Comparison of ENCODE assay signal across 12 cellular contexts in genomic region chr20:14333734-14334133, GRCh38. TPM values are rescaled to one million over a fixed set of nuclear protein-coding genes. Genes with fewer than 3 reads are reported as not detected.
DNase-seq lines count a peak whose midpoint lies in the region; ATAC-seq and TF ChIP-seq lines count a peak whose summit lies in the region.
"Had no signal": no experiment of that assay in that cellular context is flagged by ENCODE, and none has a peak within 500 bp of the region (broad histone marks: within the 10 kb centered on the region; RNA-seq: fewer than 3 reads in every experiment).

No MANE protein-coding gene starts in this region.

- peaks cover 20% of the 10 kb centered on the region for H3K36me3 Mint-ChIP-seq in MCF 10A (ENCODE audit: insufficient read depth, unreplicated experiment)

- DNase-seq in G401 (ENCODE audit: low spot score), result peak; percentile 45
- DNase-seq in MCF 10A (ENCODE audit: unreplicated experiment), result peak; percentile 16
- no peak for DNase-seq in left lung
- peak; percentile 12 for DNase-seq in renal cortical epithelial cell (ENCODE audit: low read depth)
- no peak for DNase-seq in Ammon's horn (ENCODE audit: low spot score)
- DNase-seq in esophagus muscularis mucosa (ENCODE audit: extremely low spot score), result no peak
- no peak for DNase-seq in LoVo (ENCODE audit: low spot score)
- DNase-seq: activated B cell treated with CpG ODN at 0.5 μM for 24 hours; activated T-cell treated with anti-CD3 and anti-CD28 coated beads, Interleukin-2, amount 50 U/mL, for 72 hours; erythroblast had no signal

- H3K4me3 ChIP-seq in left lung (peak overlapping the region; percentile 12 to 37), esophagus muscularis mucosa (peak overlapping the region in 1 of 4 donors; percentile 6)
- H3K4me3 ChIP-seq: thoracic aorta had no signal

- H3K27me3 ChIP-seq in left lung, result no peaks in the 10 kb centered on the region
- no peaks in the 10 kb centered on the region for H3K27me3 ChIP-seq in esophagus muscularis mucosa

- ATAC-seq in left lung, result no peak
- ATAC-seq in GM18867 (IDR thresholded peaks at IDR 0.05; ENCODE audit: unreplicated experiment), result no peak
- ATAC-seq: activated T-cell treated with anti-CD3 and anti-CD28 coated beads, Interleukin-2, amount 50 U/mL, for 72 hours had no signal

- in situ Hi-C loops in G401 (cut with HindIII; ENCODE audit: low sequenced_read_pairs), result no loop called here

- H3K9me3 ChIP-seq in left lung (no peaks in the 10 kb centered on the region), esophagus muscularis mucosa (no peaks in the 10 kb centered on the region)
- H3K9me3 ChIP-seq: thoracic aorta had no signal

- 57% methylated on average over 3 of the region's 3 CpGs for WGBS in esophagus muscularis mucosa

- peak overlapping the region; percentile 84 for H3K27ac Mint-ChIP-seq in MCF 10A (ENCODE audit: low read depth, unreplicated experiment)
- H3K27ac Mint-ChIP-seq: activated B cell treated with CpG ODN at 0.5 μM for 24 hours; activated T-cell treated with anti-CD3 and anti-CD28 coated beads, Interleukin-2, amount 50 U/mL, for 72 hours had no signal

- H3K4me1 ChIP-seq in left lung (no peaks in the 10 kb centered on the region), esophagus muscularis mucosa (peaks cover 3 to 14% (median 8%) of the 10 kb centered on the region in 4 donors)

- peak overlapping the region; percentile 4 to 45 for H3K27ac ChIP-seq in left lung
- H3K27ac ChIP-seq in esophagus muscularis mucosa (replicated peaks in 1 of 4), result no peak overlapping the region
- H3K27ac ChIP-seq: thoracic aorta had no signal

- no peaks in the 10 kb centered on the region for H3K27me3 Mint-ChIP-seq in MCF 10A (ENCODE audit: insufficient read depth, unreplicated experiment)

- no TSS peak for BruUV-seq in MCF 10A (replicated peaks; lab: Mats Ljungman, UMichigan)

- H3K4me3 Mint-ChIP-seq in MCF 10A (ENCODE audit: unreplicated experiment), result peak overlapping the region; percentile 74
- H3K4me3 Mint-ChIP-seq: activated B cell treated with CpG ODN at 0.5 μM for 24 hours; activated T-cell treated with anti-CD3 and anti-CD28 coated beads, Interleukin-2, amount 50 U/mL, for 72 hours had no signal

- H3K4me1 Mint-ChIP-seq in MCF 10A (ENCODE audit: insufficient read depth, unreplicated experiment), result peaks cover 16% of the 10 kb centered on the region

- CTCF ChIA-PET in MCF 10A (lab: Yijun Ruan, JAX), result interaction anchor here (0.6 to 2.4 kb wide), 32 partner anchors 8 to 1921 kb away, joined by 3 to 21 read pairs (median 4); no protein-coding TSS in a partner anchor

- no peak for TF ChIP-seq EP300 in esophagus muscularis mucosa (IDR thresholded peaks at IDR 0.05)

- TF ChIP-seq POLR2A in esophagus muscularis mucosa (IDR thresholded peaks at IDR 0.05; ENCODE audit: low read depth), result no peak

- POLR2A ChIA-PET in MCF 10A (lab: Yijun Ruan, JAX), result interaction anchor here (0.7 to 5.7 kb wide), 24 partner anchors 11 to 1901 kb away, joined by 3 to 93 read pairs (median 4); no protein-coding TSS in a partner anchor

- TF ChIP-seq CTCF in MCF 10A (IDR thresholded peaks at IDR 0.05; ENCODE audit: unreplicated experiment) (no peak), left lung (IDR thresholded peaks at IDR 0.05) (no peak), esophagus muscularis mucosa (IDR thresholded peaks at IDR 0.05) (no peak)

- no peaks in the 10 kb centered on the region for H3K9me3 Mint-ChIP-seq in MCF 10A (ENCODE audit: unreplicated experiment)
- H3K9me3 Mint-ChIP-seq: activated B cell treated with CpG ODN at 0.5 μM for 24 hours; activated T-cell treated with anti-CD3 and anti-CD28 coated beads, Interleukin-2, amount 50 U/mL, for 72 hours had no signal

- intact Hi-C loops in MCF 10A (cut with micrococcal nuclease), result loop anchor here (1.0 to 10.0 kb wide), 5 partner anchors 45 to 1426 kb away; no protein-coding TSS in a partner anchor
- intact Hi-C loops in left lung (cut with DNase I), result no loop called here
- intact Hi-C loops in esophagus muscularis mucosa (cut with DNase I), result no loop called here

- H3K36me3 ChIP-seq in left lung (no peaks in the 10 kb centered on the region), esophagus muscularis mucosa (no peaks in the 10 kb centered on the region)
- H3K36me3 ChIP-seq: thoracic aorta had no signal

RNA-seq across cellular contexts. Expression of gene FLRT3, which starts 3.7 kb away (rescaled TPM):
- not detected in 2 replicates for total RNA-seq in G401 (2014; rRNA removed; shearing (Covaris generic))
- total RNA-seq in MCF 10A (2022) (13.3 and 15.7 TPM in 2 replicates), left lung (100 to 1,000 TPM in 1 of 2 donors, 10 to 100 TPM in 1; 63.9 to 124 TPM), renal cortical epithelial cell (5.2 and 16.0 TPM in 2 replicates), esophagus muscularis mucosa (1 to 10 TPM in 1 of 4 donors, under 1 TPM in 3; 0.42 to 1.3 (median 0.90) TPM)
- total RNA-seq: activated B cell treated with CpG ODN at 0.5 μM for 24 hours; activated T-cell treated with anti-CD3 and anti-CD28 coated beads, Interleukin-2, amount 50 U/mL, for 72 hours had no signal

Comparison
In these comparisons a context has a peak if more than half of its experiments do, and no peak if none do; other contexts are left out.
1. DNase-seq: peak in G401 (single experiment), MCF 10A (single experiment) and renal cortical epithelial cell (single experiment); none in left lung (0 of 2), Ammon's horn (single experiment), esophagus muscularis mucosa (single experiment) and LoVo (single experiment).
2. H3K27ac ChIP-seq: peak in left lung (2 of 2); none in esophagus muscularis mucosa (0 of 4).